26 cellular contexts compared by ENCODE assay signal in genomic region chr3:37194533-37194932, GRCh38. TPM values are rescaled to one million over a fixed set of nuclear protein-coding genes. Genes with fewer than 3 reads are reported as not detected.
DNase-seq lines count a peak whose midpoint lies in the region; ATAC-seq and TF ChIP-seq lines count a peak whose summit lies in the region.
"Had no signal": no experiment of that assay in that cellular context is flagged by ENCODE, and none has a peak within 500 bp of the region (broad histone marks: within the 10 kb centered on the region; RNA-seq: fewer than 3 reads in every experiment).

No MANE protein-coding gene starts in this region.

- 47 to 60% (median 57%) methylated on average over 5 of the region's 5 CpGs for WGBS in adrenal gland, 4 donors

- H3K36me3 ChIP-seq in right atrium auricular region: no peaks in the 10 kb centered on the region
- no peaks in the 10 kb centered on the region for H3K36me3 ChIP-seq in adrenal gland (replicated peaks in 1 of 2)
- H3K36me3 ChIP-seq: BE2C, BLaER1 had no signal

- no peaks in the 10 kb centered on the region for H3K27me3 Mint-ChIP-seq in nephron progenitor cell (ENCODE audit: low read depth, poor library complexity)

- TF ChIP-seq CTCF in right atrium auricular region (IDR thresholded peaks at IDR 0.05) (no peak), adrenal gland (IDR thresholded peaks at IDR 0.05) (no peak), nephron progenitor cell (IDR thresholded peaks at IDR 0.05) (no peak)

- H3K4me1 ChIP-seq in right atrium auricular region (peaks cover 0 to 15% of the 10 kb centered on the region in 2 donors), adrenal gland (replicated peaks in 1 of 2) (no peaks in the 10 kb centered on the region)
- H3K4me1 ChIP-seq: BE2C, BLaER1 had no signal

- no peak for TF ChIP-seq POLR2A in adrenal gland (IDR thresholded peaks at IDR 0.05)

- H3K4me3 Mint-ChIP-seq in nephron progenitor cell: no peak overlapping the region
- H3K4me3 Mint-ChIP-seq: CD14-positive monocyte; CD4-positive, alpha-beta memory T cell; CD4-positive, CD25-positive, alpha-beta regulatory T cell; CD8-positive, alpha-beta memory T cell had no signal

- H3K9me3 Mint-ChIP-seq in nephron progenitor cell: peaks cover 33% of the 10 kb centered on the region
- H3K9me3 Mint-ChIP-seq: CD4-positive, CD25-positive, alpha-beta regulatory T cell; CD8-positive, alpha-beta memory T cell had no signal

- intact Hi-C loops in Right ventricle myocardium inferior (cut with DNase I) (no loop called here), adrenal gland (cut with DNase I) (no loop called here)

- ATAC-seq in Right ventricle myocardium inferior (no peak), HG02938 (IDR thresholded peaks at IDR 0.05; ENCODE audit: unreplicated experiment) (no peak), HG02885 (IDR thresholded peaks at IDR 0.05; ENCODE audit: poor library complexity, unreplicated experiment) (no peak)
- ATAC-seq: GM12878 had no signal

- H3K9me3 ChIP-seq in right atrium auricular region (no peaks in the 10 kb centered on the region), adrenal gland (replicated peaks in 1 of 3) (no peaks in the 10 kb centered on the region)
- H3K9me3 ChIP-seq: BE2C had no signal

- H3K27ac Mint-ChIP-seq in nephron progenitor cell: peak overlapping the region; percentile 68
- H3K27ac Mint-ChIP-seq: CD14-positive monocyte; CD4-positive, alpha-beta memory T cell; CD4-positive, CD25-positive, alpha-beta regulatory T cell had no signal

- H3K27ac ChIP-seq in right atrium auricular region (no peak overlapping the region), adrenal gland (no peak overlapping the region)
- H3K27ac ChIP-seq: BLaER1 had no signal

- no peaks in the 10 kb centered on the region for H3K27me3 ChIP-seq in right atrium auricular region
- no peaks in the 10 kb centered on the region for H3K27me3 ChIP-seq in adrenal gland
- H3K27me3 ChIP-seq: BE2C, BLaER1 had no signal

- peaks cover 14% of the 10 kb centered on the region for H3K36me3 Mint-ChIP-seq in nephron progenitor cell (ENCODE audit: low read depth)
- H3K36me3 Mint-ChIP-seq: CD14-positive monocyte; CD4-positive, alpha-beta memory T cell; CD4-positive, CD25-positive, alpha-beta regulatory T cell had no signal

- H3K4me1 Mint-ChIP-seq in nephron progenitor cell: peaks cover 60% of the 10 kb centered on the region
- H3K4me1 Mint-ChIP-seq: CD4-positive, alpha-beta memory T cell; CD4-positive, CD25-positive, alpha-beta regulatory T cell; CD8-positive, alpha-beta memory T cell had no signal

- no peak overlapping the region for H3K4me3 ChIP-seq in right atrium auricular region
- H3K4me3 ChIP-seq in adrenal gland: no peak overlapping the region
- H3K4me3 ChIP-seq: BLaER1, GM12878 had no signal

- DNase-seq in right atrium auricular region (ENCODE audit: low spot score) (peak; percentile 23), Right ventricle myocardium inferior (ENCODE audit: missing footprints) (no peak), adrenal gland (peak in 6 of 7 donors; percentile 31 to 71 (median 58)), nephron progenitor cell (no peak), OCI-M2 (lab: John Stamatoyannopoulos, UW; ENCODE audit: unreplicated experiment) (no peak)
- DNase-seq: 8988T; ACHN; AML-193; BE2C; C1 segment of cervical spinal cord; CD4-positive, alpha-beta memory T cell; CD4-positive, CD25-positive, alpha-beta regulatory T cell; CD8-positive, alpha-beta memory T cell; COR-L47; DMS 273 treated with DMSO at 0.1 percent for 48 hours; DMS153; DMS53; DMS79; DND-41; EL; GDM1 had no signal

RNA-seq across cellular contexts. Expression of gene LRRFIP2, which starts 20.2 kb away (rescaled TPM):
- total RNA-seq in right atrium auricular region (100 to 1,000 TPM in 1 of 2 donors, 10 to 100 TPM in 1; 82.3 to 142 TPM), Right ventricle myocardium inferior (146 TPM), adrenal gland (100 to 1,000 TPM in 1 of 8 donors, 10 to 100 TPM in 7; 34.2 to 161 (median 50.2) TPM)
- polyA plus RNA-seq in adrenal gland: 10 to 100 TPM; 34.9 to 76.8 (median 39.4) TPM

RNA-seq across cellular contexts. Expression of gene GOLGA4, which starts 48.5 kb away (rescaled TPM):
- total RNA-seq in right atrium auricular region (100 to 1,000 TPM in 1 of 2 donors, 10 to 100 TPM in 1; 96.3 to 144 TPM), Right ventricle myocardium inferior (167 TPM), adrenal gland (100 to 1,000 TPM in 3 of 8 donors, 10 to 100 TPM in 5; 62.5 to 114 (median 92.0) TPM)
- polyA plus RNA-seq in adrenal gland: 100 to 1,000 TPM in 1 of 3 donors, 10 to 100 TPM in 2; 24.2 to 104 (median 52.0) TPM

Comparison
In these comparisons a context has a peak if more than half of its experiments do, and no peak if none do; other contexts are left out.
1. DNase-seq: peak in right atrium auricular region (single experiment) and adrenal gland (6 of 7); none in Right ventricle myocardium inferior (single experiment), nephron progenitor cell (single experiment) and OCI-M2 (single experiment).